In genomic region chr7:75921479-75921878, GRCh38 we compare ENCODE assay signal across 1 cellular context.
TF ChIP-seq lines count a peak whose summit lies in the region.

No MANE protein-coding gene starts in this region.

TF ChIP-seq in HepG2, 621 proteins besides CTCF, POLR2A, EP300 and RAD21 (continued from another document):
- TF ChIP-seq, protein P1, sequence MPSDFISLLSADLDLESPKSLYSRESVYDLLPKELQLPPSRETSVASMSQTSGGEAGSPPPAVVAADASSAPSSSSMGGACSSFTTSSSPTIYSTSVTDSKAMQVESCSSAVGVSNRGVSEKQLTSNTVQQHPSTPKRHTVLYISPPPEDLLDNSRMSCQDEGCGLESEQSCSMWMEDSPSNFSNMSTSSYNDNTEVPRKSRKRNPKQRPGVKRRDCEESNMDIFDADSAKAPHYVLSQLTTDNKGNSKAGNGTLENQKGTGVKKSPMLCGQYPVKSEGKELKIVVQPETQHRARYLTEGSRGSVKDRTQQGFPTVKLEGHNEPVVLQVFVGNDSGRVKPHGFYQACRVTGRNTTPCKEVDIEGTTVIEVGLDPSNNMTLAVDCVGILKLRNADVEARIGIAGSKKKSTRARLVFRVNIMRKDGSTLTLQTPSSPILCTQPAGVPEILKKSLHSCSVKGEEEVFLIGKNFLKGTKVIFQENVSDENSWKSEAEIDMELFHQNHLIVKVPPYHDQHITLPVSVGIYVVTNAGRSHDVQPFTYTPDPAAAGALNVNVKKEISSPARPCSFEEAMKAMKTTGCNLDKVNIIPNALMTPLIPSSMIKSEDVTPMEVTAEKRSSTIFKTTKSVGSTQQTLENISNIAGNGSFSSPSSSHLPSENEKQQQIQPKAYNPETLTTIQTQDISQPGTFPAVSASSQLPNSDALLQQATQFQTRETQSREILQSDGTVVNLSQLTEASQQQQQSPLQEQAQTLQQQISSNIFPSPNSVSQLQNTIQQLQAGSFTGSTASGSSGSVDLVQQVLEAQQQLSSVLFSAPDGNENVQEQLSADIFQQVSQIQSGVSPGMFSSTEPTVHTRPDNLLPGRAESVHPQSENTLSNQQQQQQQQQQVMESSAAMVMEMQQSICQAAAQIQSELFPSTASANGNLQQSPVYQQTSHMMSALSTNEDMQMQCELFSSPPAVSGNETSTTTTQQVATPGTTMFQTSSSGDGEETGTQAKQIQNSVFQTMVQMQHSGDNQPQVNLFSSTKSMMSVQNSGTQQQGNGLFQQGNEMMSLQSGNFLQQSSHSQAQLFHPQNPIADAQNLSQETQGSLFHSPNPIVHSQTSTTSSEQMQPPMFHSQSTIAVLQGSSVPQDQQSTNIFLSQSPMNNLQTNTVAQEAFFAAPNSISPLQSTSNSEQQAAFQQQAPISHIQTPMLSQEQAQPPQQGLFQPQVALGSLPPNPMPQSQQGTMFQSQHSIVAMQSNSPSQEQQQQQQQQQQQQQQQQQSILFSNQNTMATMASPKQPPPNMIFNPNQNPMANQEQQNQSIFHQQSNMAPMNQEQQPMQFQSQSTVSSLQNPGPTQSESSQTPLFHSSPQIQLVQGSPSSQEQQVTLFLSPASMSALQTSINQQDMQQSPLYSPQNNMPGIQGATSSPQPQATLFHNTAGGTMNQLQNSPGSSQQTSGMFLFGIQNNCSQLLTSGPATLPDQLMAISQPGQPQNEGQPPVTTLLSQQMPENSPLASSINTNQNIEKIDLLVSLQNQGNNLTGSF (CRISPR knock-in tag; IDR thresholded peaks at IDR 0.05): no peak
- no peak for TF ChIP-seq TFDP2 (CRISPR knock-in tag; IDR thresholded peaks at IDR 0.05)
- no peak for TF ChIP-seq ZHX1 (CRISPR knock-in tag; IDR thresholded peaks at IDR 0.05; ENCODE audit: low read depth)
- no peak for TF ChIP-seq ZFP36 (IDR thresholded peaks at IDR 0.05; ENCODE audit: borderline replicate concordance, low read depth, low read length, partially characterized antibody)
- TF ChIP-seq ZFP90 (CRISPR knock-in tag; IDR thresholded peaks at IDR 0.05; ENCODE audit: borderline replicate concordance): no peak
- TF ChIP-seq TBX2 (CRISPR knock-in tag; IDR thresholded peaks at IDR 0.05; ENCODE audit: borderline replicate concordance): no peak
- TF ChIP-seq ZC3H13 (CRISPR knock-in tag; IDR thresholded peaks at IDR 0.05): no peak
- TF ChIP-seq ZNF20 (CRISPR knock-in tag; IDR thresholded peaks at IDR 0.05): no peak
- TF ChIP-seq HIVEP1 (CRISPR knock-in tag; IDR thresholded peaks at IDR 0.05): peak; percentile 59; the same call in 1 of the 2 replicates
- TF ChIP-seq PTBP1 (IDR thresholded peaks at IDR 0.05; ENCODE audit: low read depth, low read length, poor library complexity, severe bottlenecking): no peak
- no peak for TF ChIP-seq ZBTB20 (CRISPR knock-in tag; IDR thresholded peaks at IDR 0.05; ENCODE audit: borderline replicate concordance, low read depth)
- TF ChIP-seq, protein P2, sequence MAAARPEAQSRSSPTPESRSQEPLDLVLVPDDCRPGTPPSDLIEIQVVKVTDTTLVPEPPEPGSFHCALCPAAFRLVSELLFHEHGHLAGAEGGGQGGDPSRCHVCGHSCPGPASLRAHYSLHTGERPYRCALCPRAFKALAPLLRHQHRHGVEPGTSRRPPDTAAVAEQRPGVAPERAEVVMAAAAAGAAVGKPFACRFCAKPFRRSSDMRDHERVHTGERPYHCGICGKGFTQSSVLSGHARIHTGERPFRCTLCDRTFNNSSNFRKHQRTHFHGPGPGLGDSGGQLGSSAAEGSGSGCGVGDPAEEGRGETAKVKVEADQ (CRISPR knock-in tag; IDR thresholded peaks at IDR 0.05; ENCODE audit: borderline replicate concordance): no peak
- TF ChIP-seq TEAD3 (CRISPR knock-in tag; optimal IDR thresholded peaks at IDR 0.05; ENCODE audit: borderline replicate concordance): no peak
- TF ChIP-seq ZBTB7B (CRISPR knock-in tag; IDR thresholded peaks at IDR 0.05): no peak
- TF ChIP-seq, protein P3, sequence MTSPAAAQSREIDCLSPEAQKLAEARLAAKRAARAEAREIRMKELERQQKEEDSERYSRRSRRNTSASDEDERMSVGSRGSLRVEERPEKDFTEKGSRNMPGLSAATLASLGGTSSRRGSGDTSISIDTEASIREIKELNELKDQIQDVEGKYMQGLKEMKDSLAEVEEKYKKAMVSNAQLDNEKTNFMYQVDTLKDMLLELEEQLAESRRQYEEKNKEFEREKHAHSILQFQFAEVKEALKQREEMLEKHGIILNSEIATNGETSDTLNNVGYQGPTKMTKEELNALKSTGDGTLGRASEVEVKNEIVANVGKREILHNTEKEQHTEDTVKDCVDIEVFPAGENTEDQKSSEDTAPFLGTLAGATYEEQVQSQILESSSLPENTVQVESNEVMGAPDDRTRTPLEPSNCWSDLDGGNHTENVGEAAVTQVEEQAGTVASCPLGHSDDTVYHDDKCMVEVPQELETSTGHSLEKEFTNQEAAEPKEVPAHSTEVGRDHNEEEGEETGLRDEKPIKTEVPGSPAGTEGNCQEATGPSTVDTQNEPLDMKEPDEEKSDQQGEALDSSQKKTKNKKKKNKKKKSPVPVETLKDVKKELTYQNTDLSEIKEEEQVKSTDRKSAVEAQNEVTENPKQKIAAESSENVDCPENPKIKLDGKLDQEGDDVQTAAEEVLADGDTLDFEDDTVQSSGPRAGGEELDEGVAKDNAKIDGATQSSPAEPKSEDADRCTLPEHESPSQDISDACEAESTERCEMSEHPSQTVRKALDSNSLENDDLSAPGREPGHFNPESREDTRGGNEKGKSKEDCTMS (CRISPR knock-in tag; conservative IDR thresholded peaks at IDR 0.05): no peak
- no peak for TF ChIP-seq ZNF678 (CRISPR knock-in tag; IDR thresholded peaks at IDR 0.05)
- no peak for TF ChIP-seq ZNF10 (CRISPR knock-in tag; IDR thresholded peaks at IDR 0.05; ENCODE audit: borderline replicate concordance, low read depth)
- TF ChIP-seq, protein P4, sequence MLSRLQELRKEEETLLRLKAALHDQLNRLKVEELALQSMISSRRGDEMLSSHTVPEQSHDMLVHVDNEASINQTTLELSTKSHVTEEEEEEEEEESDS (CRISPR knock-in tag; IDR thresholded peaks at IDR 0.05; ENCODE audit: borderline replicate concordance): no peak
- no peak for TF ChIP-seq ZNF724P (CRISPR knock-in tag; IDR thresholded peaks at IDR 0.05; ENCODE audit: borderline replicate concordance)
- TF ChIP-seq SALL1 (CRISPR knock-in tag; IDR thresholded peaks at IDR 0.05): peak; percentile 17; the same call in 1 of the 2 replicates
- TF ChIP-seq KDM5B (CRISPR knock-in tag; IDR thresholded peaks at IDR 0.05; ENCODE audit: borderline replicate concordance): 0 out of 2 replicates have a peak, but pooled peaks have one; percentile 21
- TF ChIP-seq NFRKB (IDR thresholded peaks at IDR 0.05): no peak
- TF ChIP-seq ZNF773 (CRISPR knock-in tag; IDR thresholded peaks at IDR 0.05; ENCODE audit: borderline replicate concordance): no peak
- TF ChIP-seq ZNF749 (CRISPR knock-in tag; IDR thresholded peaks at IDR 0.05; ENCODE audit: borderline replicate concordance): no peak
- TF ChIP-seq EED (CRISPR knock-in tag; IDR thresholded peaks at IDR 0.05): no peak
- TF ChIP-seq NR2F6 (IDR thresholded peaks at IDR 0.05): no peak
- TF ChIP-seq NR2F6 (CRISPR knock-in tag; IDR thresholded peaks at IDR 0.05): no peak
- TF ChIP-seq ZSCAN22 (CRISPR knock-in tag; IDR thresholded peaks at IDR 0.05): no peak
- TF ChIP-seq ZNF564 (CRISPR knock-in tag; IDR thresholded peaks at IDR 0.05): no peak
- TF ChIP-seq MAFF (IDR thresholded peaks at IDR 0.05; ENCODE audit: low read depth, low read length): no peak
- TF ChIP-seq, protein P5, sequence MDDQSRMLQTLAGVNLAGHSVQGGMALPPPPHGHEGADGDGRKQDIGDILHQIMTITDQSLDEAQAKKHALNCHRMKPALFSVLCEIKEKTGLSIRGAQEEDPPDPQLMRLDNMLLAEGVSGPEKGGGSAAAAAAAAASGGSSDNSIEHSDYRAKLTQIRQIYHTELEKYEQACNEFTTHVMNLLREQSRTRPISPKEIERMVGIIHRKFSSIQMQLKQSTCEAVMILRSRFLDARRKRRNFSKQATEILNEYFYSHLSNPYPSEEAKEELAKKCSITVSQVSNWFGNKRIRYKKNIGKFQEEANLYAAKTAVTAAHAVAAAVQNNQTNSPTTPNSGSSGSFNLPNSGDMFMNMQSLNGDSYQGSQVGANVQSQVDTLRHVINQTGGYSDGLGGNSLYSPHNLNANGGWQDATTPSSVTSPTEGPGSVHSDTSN (CRISPR knock-in tag; IDR thresholded peaks at IDR 0.05; ENCODE audit: borderline replicate concordance): no peak
- no peak for TF ChIP-seq CAMTA2 (CRISPR knock-in tag; IDR thresholded peaks at IDR 0.05; ENCODE audit: borderline replicate concordance)
- TF ChIP-seq ZNF841 (CRISPR knock-in tag; IDR thresholded peaks at IDR 0.05; ENCODE audit: borderline replicate concordance): no peak
- no peak for TF ChIP-seq TRIM22 (IDR thresholded peaks at IDR 0.05)
- TF ChIP-seq JUN (CRISPR knock-in tag; IDR thresholded peaks at IDR 0.05): no peak
- TF ChIP-seq MIER2 (CRISPR knock-in tag; IDR thresholded peaks at IDR 0.05): peak; percentile 89
- TF ChIP-seq ZNF180 (CRISPR knock-in tag; IDR thresholded peaks at IDR 0.05; ENCODE audit: borderline replicate concordance, low read depth): no peak
- TF ChIP-seq ZNF121 (CRISPR knock-in tag; IDR thresholded peaks at IDR 0.05): no peak
- TF ChIP-seq, protein P6, sequence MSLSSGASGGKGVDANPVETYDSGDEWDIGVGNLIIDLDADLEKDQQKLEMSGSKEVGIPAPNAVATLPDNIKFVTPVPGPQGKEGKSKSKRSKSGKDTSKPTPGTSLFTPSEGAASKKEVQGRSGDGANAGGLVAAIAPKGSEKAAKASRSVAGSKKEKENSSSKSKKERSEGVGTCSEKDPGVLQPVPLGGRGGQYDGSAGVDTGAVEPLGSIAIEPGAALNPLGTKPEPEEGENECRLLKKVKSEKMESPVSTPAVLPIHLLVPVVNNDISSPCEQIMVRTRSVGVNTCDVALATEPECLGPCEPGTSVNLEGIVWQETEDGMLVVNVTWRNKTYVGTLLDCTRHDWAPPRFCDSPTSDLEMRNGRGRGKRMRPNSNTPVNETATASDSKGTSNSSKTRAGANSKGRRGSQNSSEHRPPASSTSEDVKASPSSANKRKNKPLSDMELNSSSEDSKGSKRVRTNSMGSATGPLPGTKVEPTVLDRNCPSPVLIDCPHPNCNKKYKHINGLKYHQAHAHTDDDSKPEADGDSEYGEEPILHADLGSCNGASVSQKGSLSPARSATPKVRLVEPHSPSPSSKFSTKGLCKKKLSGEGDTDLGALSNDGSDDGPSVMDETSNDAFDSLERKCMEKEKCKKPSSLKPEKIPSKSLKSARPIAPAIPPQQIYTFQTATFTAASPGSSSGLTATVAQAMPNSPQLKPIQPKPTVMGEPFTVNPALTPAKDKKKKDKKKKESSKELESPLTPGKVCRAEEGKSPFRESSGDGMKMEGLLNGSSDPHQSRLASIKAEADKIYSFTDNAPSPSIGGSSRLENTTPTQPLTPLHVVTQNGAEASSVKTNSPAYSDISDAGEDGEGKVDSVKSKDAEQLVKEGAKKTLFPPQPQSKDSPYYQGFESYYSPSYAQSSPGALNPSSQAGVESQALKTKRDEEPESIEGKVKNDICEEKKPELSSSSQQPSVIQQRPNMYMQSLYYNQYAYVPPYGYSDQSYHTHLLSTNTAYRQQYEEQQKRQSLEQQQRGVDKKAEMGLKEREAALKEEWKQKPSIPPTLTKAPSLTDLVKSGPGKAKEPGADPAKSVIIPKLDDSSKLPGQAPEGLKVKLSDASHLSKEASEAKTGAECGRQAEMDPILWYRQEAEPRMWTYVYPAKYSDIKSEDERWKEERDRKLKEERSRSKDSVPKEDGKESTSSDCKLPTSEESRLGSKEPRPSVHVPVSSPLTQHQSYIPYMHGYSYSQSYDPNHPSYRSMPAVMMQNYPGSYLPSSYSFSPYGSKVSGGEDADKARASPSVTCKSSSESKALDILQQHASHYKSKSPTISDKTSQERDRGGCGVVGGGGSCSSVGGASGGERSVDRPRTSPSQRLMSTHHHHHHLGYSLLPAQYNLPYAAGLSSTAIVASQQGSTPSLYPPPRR (CRISPR knock-in tag; IDR thresholded peaks at IDR 0.05; ENCODE audit: borderline replicate concordance): 0 out of 2 replicates have a peak, but pooled peaks have one; percentile 20
- TF ChIP-seq ZNF235 (CRISPR knock-in tag; IDR thresholded peaks at IDR 0.05; ENCODE audit: borderline replicate concordance): 0 out of 2 replicates have a peak, but pooled peaks have one; percentile 59
